ENCODE assay signal across 17 cellular contexts in genomic region chr10:33353334-33353733, GRCh38. TPM values are rescaled to one million over a fixed set of nuclear protein-coding genes. Genes with fewer than 3 reads are reported as not detected.
A peak's percentile ranks its signal among the peaks of the same experiment; 100 is the strongest.
DNase-seq lines count a peak whose midpoint lies in the region; ATAC-seq, FAIRE-seq and TF ChIP-seq lines count a peak whose summit lies in the region.
"Had no signal": no experiment of that assay in that cellular context is flagged by ENCODE, and none has a peak within 500 bp of the region (broad histone marks: within the 10 kb centered on the region; RNA-seq: fewer than 3 reads in every experiment).

No MANE protein-coding gene starts in this region.

- no peaks in the 10 kb centered on the region for H3K36me3 Mint-ChIP-seq in activated CD4-positive, alpha-beta T cell treated with anti-CD3 and anti-CD28 coated beads for 36 hours (ENCODE audit: low read depth)
- no peaks in the 10 kb centered on the region for H3K36me3 Mint-ChIP-seq in glutamatergic neuron (ENCODE audit: unreplicated experiment)
- H3K36me3 Mint-ChIP-seq: CD14-positive monocyte; CD8-positive, alpha-beta T cell had no signal

- TF ChIP-seq CTCF in glutamatergic neuron (IDR thresholded peaks at IDR 0.05; ENCODE audit: partially characterized antibody, unreplicated experiment) = no peak

- H3K4me3 Mint-ChIP-seq in activated CD4-positive, alpha-beta T cell treated with anti-CD3 and anti-CD28 coated beads for 36 hours = no peak overlapping the region
- H3K4me3 Mint-ChIP-seq in glutamatergic neuron (ENCODE audit: unreplicated experiment) = no peak overlapping the region
- H3K4me3 Mint-ChIP-seq: CD14-positive monocyte; CD8-positive, alpha-beta T cell had no signal

- no peak for ATAC-seq in activated CD4-positive, alpha-beta T cell treated with anti-CD3 and anti-CD28 coated beads for 36 hours
- ATAC-seq: CD8-positive, alpha-beta T cell; HCT116 had no signal

- POLR2A ChIA-PET in activated CD4-positive, alpha-beta T cell treated with anti-CD3 and anti-CD28 coated beads for 36 hours (lab: Charles Lee) = no interaction called here

- H3K27ac Mint-ChIP-seq in activated CD4-positive, alpha-beta T cell treated with anti-CD3 and anti-CD28 coated beads for 36 hours = no peak overlapping the region
- no peak overlapping the region for H3K27ac Mint-ChIP-seq in glutamatergic neuron (ENCODE audit: unreplicated experiment)
- H3K27ac Mint-ChIP-seq: CD14-positive monocyte; CD8-positive, alpha-beta T cell had no signal

- H3K9me3 Mint-ChIP-seq in activated CD4-positive, alpha-beta T cell treated with anti-CD3 and anti-CD28 coated beads for 36 hours (ENCODE audit: low read depth) = no peaks in the 10 kb centered on the region
- H3K9me3 Mint-ChIP-seq in glutamatergic neuron (ENCODE audit: unreplicated experiment) = peaks cover 1% of the 10 kb centered on the region
- H3K9me3 Mint-ChIP-seq: CD8-positive, alpha-beta T cell had no signal

- H3K4me1 Mint-ChIP-seq in activated CD4-positive, alpha-beta T cell treated with anti-CD3 and anti-CD28 coated beads for 36 hours = no peaks in the 10 kb centered on the region
- no peaks in the 10 kb centered on the region for H3K4me1 Mint-ChIP-seq in glutamatergic neuron (ENCODE audit: low read depth, unreplicated experiment)
- H3K4me1 Mint-ChIP-seq: CD14-positive monocyte had no signal

- intact Hi-C loops in head of caudate nucleus (cut with DNase I) = no loop called here
- intact Hi-C loops in activated CD4-positive, alpha-beta T cell treated with anti-CD3 and anti-CD28 coated beads for 36 hours (cut with DNase I, micrococcal nuclease) = no loop called here

- DNase-seq in HTR-8/SVneo (ENCODE audit: insufficient read length, low spot score) = no peak
- DNase-seq in astrocyte of the hippocampus (ENCODE audit: low read depth, low spot score) = peak; percentile 29
- peak in 30 of 42 donors; percentile 12 to 77 (median 38) for DNase-seq in head of caudate nucleus
- DNase-seq in pons (ENCODE audit: low spot score) = peak; percentile 85
- DNase-seq in KG1 (lab: John Stamatoyannopoulos, UW) = no peak
- DNase-seq in KBM-7 = no peak
- DNase-seq in activated CD4-positive, alpha-beta T cell treated with anti-CD3 and anti-CD28 coated beads for 36 hours = no peak
- DNase-seq in glutamatergic neuron = no peak
- DNase-seq: CD8-positive, alpha-beta T cell; COR-L47; DMS153; DND-41; GDM1 had no signal

- in situ Hi-C loops in KBM-7 (cut with MboI; ENCODE audit: low pct_unique_long_range_greater_than_20kb, low sequenced_read_pairs) = no loop called here

- FAIRE-seq in HTR-8/SVneo (lab: Jason Lieb, UNC) = peak; percentile 67
- FAIRE-seq: A204.1, D721Med had no signal

- CTCF ChIA-PET in activated CD4-positive, alpha-beta T cell treated with anti-CD3 and anti-CD28 coated beads for 36 hours (lab: Charles Lee) = no interaction called here

- peaks cover 24% of the 10 kb centered on the region for H3K27me3 Mint-ChIP-seq in activated CD4-positive, alpha-beta T cell treated with anti-CD3 and anti-CD28 coated beads for 36 hours
- no peaks in the 10 kb centered on the region for H3K27me3 Mint-ChIP-seq in glutamatergic neuron (ENCODE audit: unreplicated experiment)

RNA-seq across cellular contexts. Expression of gene NRP1, which starts 18.9 kb away (rescaled TPM):
- under 1 TPM; 0.21 to 0.44 TPM for total RNA-seq in activated CD4-positive, alpha-beta T cell treated with anti-CD3 and anti-CD28 coated beads for 36 hours
- total RNA-seq in glutamatergic neuron (ENCODE audit: unreplicated experiment) = 100 TPM
- total RNA-seq: CD8-positive, alpha-beta T cell had no signal

Comparison
In these comparisons a context has a peak if more than half of its experiments do, and no peak if none do; other contexts are left out.
1. DNase-seq: peak in astrocyte of the hippocampus (single experiment), head of caudate nucleus (30 of 42) and pons (single experiment); none in HTR-8/SVneo (single experiment), KG1 (single experiment), KBM-7 (single experiment), activated CD4-positive, alpha-beta T cell treated with anti-CD3 and anti-CD28 coated beads for 36 hours (single experiment) and glutamatergic neuron (single experiment).
2. RNA of gene NRP1, which starts 18.9 kb away (total RNA-seq): 100 TPM in glutamatergic neuron (single experiment); 0.21 to 0.44 TPM in activated CD4-positive, alpha-beta T cell treated with anti-CD3 and anti-CD28 coated beads for 36 hours; every median in the first group is over 10 times any median in the second.